Comparison of ENCODE assay signal across 17 cellular contexts in the genomic region with DNA sequence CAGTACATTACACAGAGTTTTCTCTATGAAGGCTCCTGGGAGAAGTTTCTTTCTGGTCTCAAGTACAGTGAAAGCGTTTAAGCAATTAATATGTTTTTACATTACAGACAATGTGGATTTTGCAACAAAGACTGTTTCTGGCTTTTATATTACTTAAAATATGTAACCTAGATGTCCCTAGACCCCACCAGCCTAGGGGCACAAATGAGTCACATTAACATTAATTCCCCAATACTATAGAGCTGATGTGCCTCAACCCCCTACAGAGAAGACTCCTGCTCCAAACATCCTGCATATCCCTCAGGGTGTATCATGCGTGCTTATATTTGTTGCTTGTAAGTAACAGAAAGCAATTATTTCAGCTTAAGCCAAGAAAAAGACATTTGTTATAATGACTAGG.
DNase-seq lines count a peak whose midpoint lies in the region; ATAC-seq and TF ChIP-seq lines count a peak whose summit lies in the region.
"Had no signal": no experiment of that assay in that cellular context is flagged by ENCODE, and none has a peak within 500 bp of the region (broad histone marks: within the 10 kb centered on the region; RNA-seq: fewer than 3 reads in every experiment).

No MANE protein-coding gene starts in this region.

- H3K9me3 ChIP-seq in DND-41 (ENCODE audit: insufficient read depth, low read length, severe bottlenecking) (peaks cover 3% of the 10 kb centered on the region), adipocyte (ENCODE audit: control insufficient read depth, low read length) (no peaks in the 10 kb centered on the region)
- H3K9me3 ChIP-seq: A549 had no signal

- H3K4me3 ChIP-seq in DND-41 (ENCODE audit: low read depth in 1 of 2, low read length in 2 of 2) = no peak overlapping the region
- no peak overlapping the region for H3K4me3 ChIP-seq in adipocyte (ENCODE audit: low read length)
- H3K4me3 ChIP-seq: A549 had no signal

- no peak overlapping the region for H3K27ac ChIP-seq in DND-41 (ENCODE audit: low read length)
- H3K27ac ChIP-seq: 22Rv1, A549, C4-2B, HL-60 had no signal

- no peaks in the 10 kb centered on the region for H3K27me3 ChIP-seq in DND-41 (ENCODE audit: insufficient read depth, low read length, poor library complexity)
- H3K27me3 ChIP-seq in adipocyte (replicated peaks; ENCODE audit: control insufficient read depth, insufficient read depth, low read length) = no peaks in the 10 kb centered on the region

- no peak for ATAC-seq in DND-41 (ENCODE audit: insufficient read depth, low read depth)
- no peak for ATAC-seq in GM19455 (IDR thresholded peaks at IDR 0.05; ENCODE audit: unreplicated experiment)
- ATAC-seq in HG02884 (IDR thresholded peaks at IDR 0.05; ENCODE audit: unreplicated experiment) = no peak
- ATAC-seq: A549 had no signal

- no peak overlapping the region for H3K4me2 ChIP-seq in DND-41 (ENCODE audit: insufficient read depth, low read length)
- H3K4me2 ChIP-seq: A549 had no signal

- no peak overlapping the region for H3K9ac ChIP-seq in DND-41 (ENCODE audit: low read depth, low read length)
- H3K9ac ChIP-seq in adipocyte (ENCODE audit: low read length) = no peak overlapping the region

- TF ChIP-seq CTCF in DND-41 (IDR thresholded peaks at IDR 0.05; ENCODE audit: borderline replicate concordance, extremely low read depth, low read length, poor library complexity, severe bottlenecking) = no peak

- peak overlapping the region; percentile 43; the same call in 1 of the 2 replicates for H2AFZ ChIP-seq in DND-41 (ENCODE audit: low read depth, low read length)

- no peaks in the 10 kb centered on the region for H3K79me2 ChIP-seq in DND-41 (ENCODE audit: insufficient read depth, low read length)

- H3K4me1 ChIP-seq in DND-41 (ENCODE audit: insufficient read depth, low read length) (peaks cover 32% of the 10 kb centered on the region), adipocyte (ENCODE audit: control insufficient read depth, insufficient read depth, low read length) (peaks cover 12% of the 10 kb centered on the region)
- H3K4me1 ChIP-seq: A549 had no signal

- no peaks in the 10 kb centered on the region for H3K36me3 ChIP-seq in DND-41 (ENCODE audit: insufficient read depth, low read length)
- H3K36me3 ChIP-seq in adipocyte (ENCODE audit: control insufficient read depth, insufficient read depth, low read length, severe bottlenecking) = no peaks in the 10 kb centered on the region

- no peak for DNase-seq in DND-41
- peak; percentile 15 for DNase-seq in RPMI7951 (ENCODE audit: low read depth)
- peak; percentile 10 for DNase-seq in adipocyte (ENCODE audit: low read depth)
- DNase-seq in smooth muscle cell of the brain vasculature (ENCODE audit: low read depth, low spot score) = peak; percentile 18
- no peak for DNase-seq in NCI-H446 treated with DMSO at 0.1 percent for 48 hours (lab: John Stamatoyannopoulos, UW)
- DNase-seq: AML-193; CD4-positive, alpha-beta memory T cell; DMS153; DMS79; GF-D8; H9 had no signal

- H4K20me1 ChIP-seq in DND-41 (ENCODE audit: insufficient read depth, low read length) = no peaks in the 10 kb centered on the region

Comparison
In these comparisons a context has a peak if more than half of its experiments do, and no peak if none do; other contexts are left out.
1. DNase-seq: peak in RPMI7951 (single experiment), adipocyte (single experiment) and smooth muscle cell of the brain vasculature (single experiment); none in DND-41 (single experiment) and NCI-H446 treated with DMSO at 0.1 percent for 48 hours (single experiment).